10 cellular contexts compared by ENCODE assay signal in genomic region chr11:14418801-14419417, GRCh38. TPM values are rescaled to one million over a fixed set of nuclear protein-coding genes. Genes with fewer than 3 reads are reported as not detected.
DNase-seq lines count a peak whose midpoint lies in the region; ATAC-seq, FAIRE-seq and TF ChIP-seq lines count a peak whose summit lies in the region.
"Had no signal": no experiment of that assay in that cellular context is flagged by ENCODE, and none has a peak within 500 bp of the region (broad histone marks: within the 10 kb centered on the region; RNA-seq: fewer than 3 reads in every experiment).

No MANE protein-coding gene starts in this region.

- no peak for ATAC-seq in HG03457 (IDR thresholded peaks at IDR 0.05; ENCODE audit: unreplicated experiment)

- peak; percentile 39 for TF ChIP-seq CTCF in D721Med (IDR thresholded peaks at IDR 0.05; ENCODE audit: insufficient read depth, missing control alignments)

- intact Hi-C loops in posterior vena cava (cut with DNase I) = no loop called here

- no peak for FAIRE-seq in D721Med (lab: Jason Lieb, UNC)

- DNase-seq in D721Med (ENCODE audit: insufficient read length, low spot score) (no peak), HPDE6-E6E7 (ENCODE audit: extremely low spot score) (peak; percentile 29), SK-N-DZ (ENCODE audit: low spot score) (peak; percentile 13), kidney tubule cell (ENCODE audit: low spot score) (peak; percentile 61), posterior vena cava (ENCODE audit: low spot score) (no peak), DMS79 treated with DMSO at 0.1 percent for 48 hours (lab: John Stamatoyannopoulos, UW) (no peak)
- DNase-seq in activated CD4-positive, alpha-beta T cell treated with anti-CD3 and anti-CD28 coated beads, Interleukin-2, amount 50 U/mL, for 4 hours = no peak
- DNase-seq: activated effector memory CD4-positive, alpha-beta T cell treated with anti-CD3 and anti-CD28 coated beads, Interleukin-2, amount 50 U/mL, for 16 hours; NCI-H2029 treated with DMSO at 0.1 percent for 48 hours had no signal

RNA-seq across cellular contexts. Expression of gene RRAS2, which starts 59.9 kb away (rescaled TPM):
- 36.1 and 39.2 TPM in 2 replicates for polyA plus RNA-seq in SK-N-DZ (2014; cell fraction: cytosol; rRNA removed)
- polyA plus RNA-seq in SK-N-DZ (2014; cell fraction: nucleus; rRNA removed) = 23.9 and 24.6 TPM in 2 replicates
- 10 to 100 TPM; 15.8 to 31.3 TPM for total RNA-seq in posterior vena cava

Comparison
In these comparisons a context has a peak if more than half of its experiments do, and no peak if none do; other contexts are left out.
1. DNase-seq: peak in HPDE6-E6E7 (single experiment), SK-N-DZ (single experiment) and kidney tubule cell (single experiment); none in D721Med (single experiment), posterior vena cava (single experiment), DMS79 treated with DMSO at 0.1 percent for 48 hours (single experiment) and activated CD4-positive, alpha-beta T cell treated with anti-CD3 and anti-CD28 coated beads, Interleukin-2, amount 50 U/mL, for 4 hours (0 of 2).